Comparison of ENCODE assay signal across 1 cellular context in the genomic region with DNA sequence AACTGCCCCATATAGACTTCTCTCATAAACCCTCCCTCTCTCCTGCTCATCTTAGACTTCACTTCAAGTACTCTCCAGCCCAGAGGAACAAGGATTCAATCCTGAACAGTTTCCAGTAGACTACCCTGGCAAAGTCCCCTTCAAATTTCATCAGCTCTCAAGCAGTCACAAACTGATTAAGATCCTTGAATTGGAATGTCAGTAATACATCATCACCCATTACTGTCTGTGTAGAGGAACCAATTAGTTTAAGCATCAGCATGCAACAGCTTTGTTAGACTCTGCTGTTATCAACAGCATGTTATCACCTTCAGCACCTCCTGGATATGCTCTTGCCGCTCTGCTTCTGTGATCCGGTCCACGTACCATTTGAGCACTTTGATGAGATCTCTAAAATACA.
TF ChIP-seq lines count a peak whose summit lies in the region.

No MANE protein-coding gene starts in this region.

TF ChIP-seq in GM23338, 12 proteins besides CTCF, POLR2A, EP300 and RAD21 (continued from another document):
- TF ChIP-seq, protein P1, sequence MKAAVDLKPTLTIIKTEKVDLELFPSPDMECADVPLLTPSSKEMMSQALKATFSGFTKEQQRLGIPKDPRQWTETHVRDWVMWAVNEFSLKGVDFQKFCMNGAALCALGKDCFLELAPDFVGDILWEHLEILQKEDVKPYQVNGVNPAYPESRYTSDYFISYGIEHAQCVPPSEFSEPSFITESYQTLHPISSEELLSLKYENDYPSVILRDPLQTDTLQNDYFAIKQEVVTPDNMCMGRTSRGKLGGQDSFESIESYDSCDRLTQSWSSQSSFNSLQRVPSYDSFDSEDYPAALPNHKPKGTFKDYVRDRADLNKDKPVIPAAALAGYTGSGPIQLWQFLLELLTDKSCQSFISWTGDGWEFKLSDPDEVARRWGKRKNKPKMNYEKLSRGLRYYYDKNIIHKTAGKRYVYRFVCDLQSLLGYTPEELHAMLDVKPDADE (IDR thresholded peaks at IDR 0.05) = no peak
- TF ChIP-seq, protein P2, sequence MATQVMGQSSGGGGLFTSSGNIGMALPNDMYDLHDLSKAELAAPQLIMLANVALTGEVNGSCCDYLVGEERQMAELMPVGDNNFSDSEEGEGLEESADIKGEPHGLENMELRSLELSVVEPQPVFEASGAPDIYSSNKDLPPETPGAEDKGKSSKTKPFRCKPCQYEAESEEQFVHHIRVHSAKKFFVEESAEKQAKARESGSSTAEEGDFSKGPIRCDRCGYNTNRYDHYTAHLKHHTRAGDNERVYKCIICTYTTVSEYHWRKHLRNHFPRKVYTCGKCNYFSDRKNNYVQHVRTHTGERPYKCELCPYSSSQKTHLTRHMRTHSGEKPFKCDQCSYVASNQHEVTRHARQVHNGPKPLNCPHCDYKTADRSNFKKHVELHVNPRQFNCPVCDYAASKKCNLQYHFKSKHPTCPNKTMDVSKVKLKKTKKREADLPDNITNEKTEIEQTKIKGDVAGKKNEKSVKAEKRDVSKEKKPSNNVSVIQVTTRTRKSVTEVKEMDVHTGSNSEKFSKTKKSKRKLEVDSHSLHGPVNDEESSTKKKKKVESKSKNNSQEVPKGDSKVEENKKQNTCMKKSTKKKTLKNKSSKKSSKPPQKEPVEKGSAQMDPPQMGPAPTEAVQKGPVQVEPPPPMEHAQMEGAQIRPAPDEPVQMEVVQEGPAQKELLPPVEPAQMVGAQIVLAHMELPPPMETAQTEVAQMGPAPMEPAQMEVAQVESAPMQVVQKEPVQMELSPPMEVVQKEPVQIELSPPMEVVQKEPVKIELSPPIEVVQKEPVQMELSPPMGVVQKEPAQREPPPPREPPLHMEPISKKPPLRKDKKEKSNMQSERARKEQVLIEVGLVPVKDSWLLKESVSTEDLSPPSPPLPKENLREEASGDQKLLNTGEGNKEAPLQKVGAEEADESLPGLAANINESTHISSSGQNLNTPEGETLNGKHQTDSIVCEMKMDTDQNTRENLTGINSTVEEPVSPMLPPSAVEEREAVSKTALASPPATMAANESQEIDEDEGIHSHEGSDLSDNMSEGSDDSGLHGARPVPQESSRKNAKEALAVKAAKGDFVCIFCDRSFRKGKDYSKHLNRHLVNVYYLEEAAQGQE (IDR thresholded peaks at IDR 0.05; ENCODE audit: unreplicated experiment) = no peak
- TF ChIP-seq JUNB (IDR thresholded peaks at IDR 0.05; ENCODE audit: unreplicated experiment) (no peak), EZH2 (IDR thresholded peaks at IDR 0.05; ENCODE audit: low read depth, unreplicated experiment) (no peak)
TF ChIP-seq in GM23338: peak in this region for 0.
